In the genomic region with DNA sequence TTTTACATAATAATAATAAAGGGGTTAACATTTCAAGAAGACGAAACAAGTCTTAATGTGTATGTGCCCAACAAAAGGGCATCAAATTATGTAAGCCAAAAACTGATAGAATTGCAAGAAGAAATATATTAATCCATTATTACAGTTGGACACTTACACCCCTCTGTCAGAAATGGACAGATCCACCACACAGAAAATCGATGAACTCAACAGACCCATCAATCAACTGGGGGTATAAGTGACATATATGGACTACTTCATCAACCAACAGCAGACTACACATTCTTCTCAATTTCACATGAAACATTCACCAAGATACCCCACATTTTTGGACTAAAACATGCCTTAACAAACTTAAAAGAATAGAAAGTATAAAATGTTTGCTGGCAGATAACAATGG, we compare ENCODE assay signal across 26 cellular contexts.
"Had no signal": no experiment of that assay in that cellular context is flagged by ENCODE, and none has a peak within 500 bp of the region (broad histone marks: within the 10 kb centered on the region; RNA-seq: fewer than 3 reads in every experiment).

No MANE protein-coding gene starts in this region.

- H3K9me3 ChIP-seq: colonic mucosa, esophagus muscularis mucosa, esophagus squamous epithelium, gastrocnemius medialis had no signal

- H3K4me1 ChIP-seq: colonic mucosa, esophagus muscularis mucosa, esophagus squamous epithelium, foreskin keratinocyte, gastrocnemius medialis, gastroesophageal sphincter, heart left ventricle, heart right ventricle had no signal

- H3K4me3 ChIP-seq: colonic mucosa, coronary artery, dorsolateral prefrontal cortex, esophagus muscularis mucosa, esophagus squamous epithelium, gastrocnemius medialis, gastroesophageal sphincter, heart left ventricle, heart right ventricle, hepatocyte had no signal

- H3K27me3 ChIP-seq: colonic mucosa, dorsolateral prefrontal cortex, esophagus muscularis mucosa, esophagus squamous epithelium, gastrocnemius medialis, gastroesophageal sphincter, heart left ventricle, heart right ventricle, hepatocyte had no signal

- H2AFZ ChIP-seq: hepatocyte had no signal

- H3K36me3 ChIP-seq: colonic mucosa, esophagus muscularis mucosa, esophagus squamous epithelium, gastrocnemius medialis, gastroesophageal sphincter, heart left ventricle, heart right ventricle had no signal

- H3K27ac ChIP-seq: colonic mucosa, coronary artery, dorsolateral prefrontal cortex, epithelial cell of prostate, esophagus muscularis mucosa, esophagus squamous epithelium, foreskin keratinocyte, gastrocnemius medialis, gastroesophageal sphincter, heart left ventricle, heart right ventricle, hepatocyte had no signal

- ATAC-seq: effector memory CD8-positive, alpha-beta T cell; esophagus mucosa; foreskin keratinocyte; gastrocnemius medialis; gastroesophageal sphincter; heart left ventricle; heart right ventricle had no signal

- H3K4me2 ChIP-seq: hepatocyte had no signal

- H3K79me2 ChIP-seq: hepatocyte had no signal

- FAIRE-seq: endothelial cell of umbilical vein had no signal

- DNase-seq: colonic mucosa; cortex of kidney; dermis blood vessel endothelial cell; dorsolateral prefrontal cortex; effector CD4-positive, alpha-beta T cell; effector CD8-positive, alpha-beta T cell; effector memory CD4-positive, alpha-beta T cell; effector memory CD8-positive, alpha-beta T cell; endodermal cell; erythroblast; esophagus squamous epithelium; foreskin fibroblast; foreskin keratinocyte; foreskin melanocyte; gastrocnemius medialis; glutamatergic neuron; head of caudate nucleus; heart left ventricle; heart right ventricle had no signal
